In genomic region chr7:91993976-91994375, GRCh38 we compare ENCODE assay signal across 22 cellular contexts. TPM values are rescaled to one million over a fixed set of nuclear protein-coding genes. Genes with fewer than 3 reads are reported as not detected.
DNase-seq lines count a peak whose midpoint lies in the region; ATAC-seq and TF ChIP-seq lines count a peak whose summit lies in the region.
"Had no signal": no experiment of that assay in that cellular context is flagged by ENCODE, and none has a peak within 500 bp of the region (broad histone marks: within the 10 kb centered on the region; RNA-seq: fewer than 3 reads in every experiment).

No MANE protein-coding gene starts in this region.

- H3K4me1 Mint-ChIP-seq in activated naive CD4-positive, alpha-beta T cell treated with anti-CD3 and anti-CD28 coated beads, Interleukin-2, amount 10 ng/mL, durations not matched to agents 7 days and 5 days = peaks cover 3% of the 10 kb centered on the region
- peaks cover 2% of the 10 kb centered on the region for H3K4me1 Mint-ChIP-seq in CD8-positive, alpha-beta T cell (ENCODE audit: low read depth)
- H3K4me1 Mint-ChIP-seq: stimulated activated naive CD8-positive, alpha-beta T cell treated with anti-CD3 and anti-CD28 coated beads, Interleukin-15, amount 100 ng/mL, for 72 hours had no signal

- no peak for TF ChIP-seq CTCF in CD8-positive, alpha-beta T cell (IDR thresholded peaks at IDR 0.05)

- H3K9me3 Mint-ChIP-seq in activated naive CD4-positive, alpha-beta T cell treated with anti-CD3 and anti-CD28 coated beads, Interleukin-2, amount 10 ng/mL, durations not matched to agents 7 days and 5 days = no peaks in the 10 kb centered on the region
- no peaks in the 10 kb centered on the region for H3K9me3 Mint-ChIP-seq in CD8-positive, alpha-beta T cell
- H3K9me3 Mint-ChIP-seq: effector memory CD8-positive, alpha-beta T cell; IgD-negative memory B cell; stimulated activated naive CD8-positive, alpha-beta T cell treated with anti-CD3 and anti-CD28 coated beads, Interleukin-15, amount 100 ng/mL, for 72 hours; T-cell had no signal

- peaks cover 30% of the 10 kb centered on the region for H3K36me3 ChIP-seq in CD8-positive, alpha-beta T cell (ENCODE audit: insufficient read depth, low read length)

- H3K27me3 Mint-ChIP-seq in activated naive CD4-positive, alpha-beta T cell treated with anti-CD3 and anti-CD28 coated beads, Interleukin-2, amount 10 ng/mL, durations not matched to agents 7 days and 5 days = no peaks in the 10 kb centered on the region
- no peaks in the 10 kb centered on the region for H3K27me3 Mint-ChIP-seq in CD8-positive, alpha-beta T cell (ENCODE audit: low read depth)
- H3K27me3 Mint-ChIP-seq: effector memory CD8-positive, alpha-beta T cell; IgD-negative memory B cell; stimulated activated naive CD8-positive, alpha-beta T cell treated with anti-CD3 and anti-CD28 coated beads, Interleukin-15, amount 100 ng/mL, for 72 hours; T-cell had no signal

- no peaks in the 10 kb centered on the region for H3K9me3 ChIP-seq in CD8-positive, alpha-beta T cell (ENCODE audit: low read length)
- H3K9me3 ChIP-seq: right atrium auricular region, upper lobe of right lung had no signal

- H3K4me3 ChIP-seq in CD8-positive, alpha-beta T cell (ENCODE audit: low read depth, low read length) = no peak overlapping the region
- H3K4me3 ChIP-seq: GM23248, right atrium auricular region, upper lobe of right lung had no signal

- POLR2A ChIA-PET in CD8-positive, alpha-beta T cell (lab: Charles Lee) = no interaction called here

- H3K27me3 ChIP-seq in CD8-positive, alpha-beta T cell (ENCODE audit: insufficient read depth, low read length) = no peaks in the 10 kb centered on the region
- H3K27me3 ChIP-seq: right atrium auricular region, upper lobe of right lung had no signal

- peaks cover 20% of the 10 kb centered on the region for H3K36me3 Mint-ChIP-seq in activated naive CD4-positive, alpha-beta T cell treated with anti-CD3 and anti-CD28 coated beads, Interleukin-2, amount 10 ng/mL, durations not matched to agents 7 days and 5 days
- H3K36me3 Mint-ChIP-seq in CD8-positive, alpha-beta T cell = peaks cover 58% of the 10 kb centered on the region

- no peak overlapping the region for H3K27ac ChIP-seq in CD8-positive, alpha-beta T cell (ENCODE audit: low read depth, low read length)
- H3K27ac ChIP-seq: C4-2B, GM23248, right atrium auricular region, upper lobe of right lung, WERI-Rb-1 had no signal

- DNase-seq in activated naive CD4-positive, alpha-beta T cell treated with anti-CD3 and anti-CD28 coated beads, Interleukin-2, amount 10 ng/mL, durations not matched to agents 7 days and 5 days = no peak
- DNase-seq in activated naive CD4-positive, alpha-beta T cell treated with anti-CD3 and anti-CD28 coated beads, Interleukin-2, amount 50 U/mL, for 16 hours = no peak
- no peak for DNase-seq in activated effector memory CD4-positive, alpha-beta T cell treated with Interleukin-2 at 50 U/mL for 16 hours
- no peak for DNase-seq in COLO829 (ENCODE audit: low spot score)
- DNase-seq in CD8-positive, alpha-beta T cell = no peak
- DNase-seq: 8988T; amygdala; effector memory CD8-positive, alpha-beta T cell; GM23248; kidney; NCI-H1105 treated with DMSO at 0.1 percent for 48 hours; nucleus accumbens; stimulated activated naive CD8-positive, alpha-beta T cell treated with anti-CD3 and anti-CD28 coated beads, Interleukin-15, amount 100 ng/mL, for 72 hours; T-cell; upper lobe of right lung; WERI-Rb-1 had no signal

- CTCF ChIA-PET in activated naive CD4-positive, alpha-beta T cell treated with anti-CD3 and anti-CD28 coated beads, Interleukin-2, amount 10 ng/mL, durations not matched to agents 7 days and 5 days (lab: Charles Lee) = no interaction called here
- CTCF ChIA-PET in CD8-positive, alpha-beta T cell (lab: Charles Lee) = no interaction called here

- ATAC-seq in HG02588 (IDR thresholded peaks at IDR 0.05; ENCODE audit: unreplicated experiment) (peak; percentile 46), HG03521 (IDR thresholded peaks at IDR 0.05; ENCODE audit: unreplicated experiment) (peak; percentile 44), GM18517 (IDR thresholded peaks at IDR 0.05; ENCODE audit: unreplicated experiment) (no peak)
- no peak for ATAC-seq in CD8-positive, alpha-beta T cell
- ATAC-seq: effector memory CD8-positive, alpha-beta T cell; stimulated activated naive CD8-positive, alpha-beta T cell treated with anti-CD3 and anti-CD28 coated beads, Interleukin-15, amount 100 ng/mL, for 72 hours; T-cell; upper lobe of right lung had no signal

- H3K4me1 ChIP-seq in CD8-positive, alpha-beta T cell (ENCODE audit: insufficient read depth, low read length) = no peaks in the 10 kb centered on the region
- H3K4me1 ChIP-seq: right atrium auricular region, upper lobe of right lung had no signal

- peak overlapping the region; percentile 24 for H3K27ac Mint-ChIP-seq in activated naive CD4-positive, alpha-beta T cell treated with anti-CD3 and anti-CD28 coated beads, Interleukin-2, amount 10 ng/mL, durations not matched to agents 7 days and 5 days
- H3K27ac Mint-ChIP-seq in CD8-positive, alpha-beta T cell = no peak overlapping the region
- H3K27ac Mint-ChIP-seq: T-cell had no signal

- no peak overlapping the region for H3K4me3 Mint-ChIP-seq in activated naive CD4-positive, alpha-beta T cell treated with anti-CD3 and anti-CD28 coated beads, Interleukin-2, amount 10 ng/mL, durations not matched to agents 7 days and 5 days
- H3K4me3 Mint-ChIP-seq in CD8-positive, alpha-beta T cell = no peak overlapping the region
- H3K4me3 Mint-ChIP-seq: effector memory CD8-positive, alpha-beta T cell; IgD-negative memory B cell; stimulated activated naive CD8-positive, alpha-beta T cell treated with anti-CD3 and anti-CD28 coated beads, Interleukin-15, amount 100 ng/mL, for 72 hours; T-cell had no signal

- intact Hi-C loops in CD8-positive, alpha-beta T cell (cut with DNase I, micrococcal nuclease) = no loop called here

RNA-seq across cellular contexts. Expression of gene AKAP9, which starts 53.3 kb away (rescaled TPM):
- 10 to 100 TPM; 61.2 to 61.3 TPM for total RNA-seq in CD8-positive, alpha-beta T cell

Comparison
In these comparisons a context has a peak if more than half of its experiments do, and no peak if none do; other contexts are left out.
1. ATAC-seq: peak in HG02588 (single experiment) and HG03521 (single experiment); none in GM18517 (single experiment) and CD8-positive, alpha-beta T cell (single experiment).